Comparison of ENCODE assay signal across 8 cellular contexts in genomic region chrX:45850197-45850774, GRCh38.
DNase-seq lines count a peak whose midpoint lies in the region; ATAC-seq and TF ChIP-seq lines count a peak whose summit lies in the region.

No MANE protein-coding gene starts in this region.

- 36% methylated on average over 27 of the region's 28 CpGs for WGBS in right lobe of liver (ENCODE audit: insufficient coverage, low coverage, low lambda C conversion rate, missing lambda C conversion rate)

- H3K27ac ChIP-seq in brain microvascular endothelial cell = no peak overlapping the region
- H3K27ac ChIP-seq in right lobe of liver = no peak overlapping the region

- no peak for TF ChIP-seq POLR2A in right lobe of liver (IDR thresholded peaks at IDR 0.05)

- ATAC-seq in right lobe of liver = peak in 2 of 4 donors; percentile 14 to 26
- no peak for ATAC-seq in stimulated activated naive CD8-positive, alpha-beta T cell treated with anti-CD3 and anti-CD28 coated beads, Interleukin-15, Interleukin-2, amounts not matched to agents 100 U/mL and 50 U/mL, for 24 hours

- H3K4me3 ChIP-seq in brain microvascular endothelial cell (ENCODE audit: low read depth, low read length) = peak overlapping the region; percentile 70
- H3K4me3 ChIP-seq in right lobe of liver = peak overlapping the region; percentile 22 to 48 (median 26)

- no peaks in the 10 kb centered on the region for H3K4me1 ChIP-seq in right lobe of liver

- TF ChIP-seq CTCF in brain microvascular endothelial cell (IDR thresholded peaks at IDR 0.05; ENCODE audit: low read depth, low read length, missing control alignments) (no peak), right lobe of liver (IDR thresholded peaks at IDR 0.05) (no peak)

- in situ Hi-C loops in brain microvascular endothelial cell (cut with HindIII; ENCODE audit: low pct_ligation_motif_present, low sequenced_read_pairs) = no loop called here

- H3K9me3 ChIP-seq in right lobe of liver = no peaks in the 10 kb centered on the region

- intact Hi-C loops in right lobe of liver (cut with DNase I) = no loop called here

- no peaks in the 10 kb centered on the region for H3K36me3 ChIP-seq in brain microvascular endothelial cell (replicated peaks)
- H3K36me3 ChIP-seq in right lobe of liver = no peaks in the 10 kb centered on the region

- DNase-seq in ELR (ENCODE audit: low read depth) (peak; percentile 37), RKO (ENCODE audit: low spot score) (peak; percentile 29), brain microvascular endothelial cell (no peak), right lobe of liver (no peak), putamen (ENCODE audit: low spot score) (no peak), NCI-H446 treated with DMSO at 0.1 percent for 48 hours (lab: John Stamatoyannopoulos, UW) (no peak), SHP77 treated with DMSO at 0.1 percent for 48 hours (lab: John Stamatoyannopoulos, UW) (no peak)
- peak; percentile 35 for DNase-seq in stimulated activated naive CD8-positive, alpha-beta T cell treated with anti-CD3 and anti-CD28 coated beads, Interleukin-15, Interleukin-2, amounts not matched to agents 100 U/mL and 50 U/mL, for 24 hours

- no peaks in the 10 kb centered on the region for H3K27me3 ChIP-seq in brain microvascular endothelial cell (replicated peaks)
- H3K27me3 ChIP-seq in right lobe of liver = peaks cover 0 to 17% of the 10 kb centered on the region in 2 donors

Comparison
In these comparisons a context has a peak if more than half of its experiments do, and no peak if none do; other contexts are left out.
1. DNase-seq: peak in ELR (single experiment), RKO (single experiment) and stimulated activated naive CD8-positive, alpha-beta T cell treated with anti-CD3 and anti-CD28 coated beads, Interleukin-15, Interleukin-2, amounts not matched to agents 100 U/mL and 50 U/mL, for 24 hours (single experiment); none in brain microvascular endothelial cell (single experiment), right lobe of liver (0 of 3), putamen (single experiment), NCI-H446 treated with DMSO at 0.1 percent for 48 hours (single experiment) and SHP77 treated with DMSO at 0.1 percent for 48 hours (single experiment).